18 cellular contexts compared by ENCODE assay signal in the genomic region with DNA sequence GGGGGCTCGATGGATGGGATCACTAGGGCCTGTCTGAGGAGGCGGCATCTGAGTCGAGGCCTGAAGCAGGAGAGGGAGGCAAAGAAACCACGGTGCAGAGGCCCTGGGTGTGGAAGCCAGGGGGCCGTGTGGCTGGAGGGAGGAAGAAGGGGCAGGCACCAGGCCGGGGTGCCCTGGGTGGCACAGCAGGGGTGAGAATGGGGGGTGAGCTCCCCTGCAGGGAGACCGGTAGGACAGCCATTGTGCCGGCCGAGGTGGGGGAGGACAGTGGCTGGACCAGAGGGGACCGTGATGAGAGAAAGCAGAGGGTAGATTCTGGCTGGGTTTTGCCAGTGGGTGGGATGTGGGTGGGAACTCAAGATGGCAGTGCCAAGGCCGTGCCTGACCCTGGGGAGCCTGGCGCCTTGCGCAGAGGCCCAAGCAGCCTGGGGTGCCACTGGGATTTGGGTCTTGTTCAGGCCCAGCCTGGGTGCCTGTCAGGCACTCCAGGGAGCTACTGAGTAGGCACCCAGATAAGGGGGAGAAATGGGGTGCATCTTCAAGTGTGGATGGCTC.
"Had no signal": no experiment of that assay in that cellular context is flagged by ENCODE, and none has a peak within 500 bp of the region (broad histone marks: within the 10 kb centered on the region; RNA-seq: fewer than 3 reads in every experiment).

No MANE protein-coding gene starts in this region.

- H3K4me1 ChIP-seq: gastrocnemius medialis had no signal

- DNase-seq: activated CD4-positive, alpha-beta memory T cell treated with anti-CD3 and anti-CD28 coated beads, Interleukin-2, amount 10 ng/mL, durations not matched to agents 7 days and 5 days; activated effector memory CD4-positive, alpha-beta T cell treated with Interleukin-2 at 50 U/mL for 16 hours; activated naive CD4-positive, alpha-beta T cell treated with anti-CD3 and anti-CD28 coated beads, Interleukin-2, amount 50 U/mL, for 16 hours; activated T-cell treated with anti-CD3 and anti-CD28 coated beads, Interleukin-2, amount 50 U/mL, for 4 hours; caudate nucleus; effector CD4-positive, alpha-beta T cell; gastrocnemius medialis; heart left ventricle; immature natural killer cell; ovary; sigmoid colon; stimulated activated CD4-positive, alpha-beta T cell treated with anti-CD3 and anti-CD28 coated beads, Interleukin-1b, Interleukin-23, amount 100 ng/mL, for 48 hours; T-cell; T1000; uterus; WERI-Rb-1 had no signal

- H3K27me3 ChIP-seq: ovary, uterus had no signal

- ATAC-seq: activated T-cell treated with anti-CD3 and anti-CD28 coated beads, Interleukin-2, amount 50 U/mL, for 4 hours; gastrocnemius medialis; heart left ventricle; T-cell had no signal

- H3K4me1 Mint-ChIP-seq: neural crest cell had no signal

- H3K27ac Mint-ChIP-seq: activated CD4-positive, alpha-beta memory T cell treated with anti-CD3 and anti-CD28 coated beads, Interleukin-2, amount 10 ng/mL, durations not matched to agents 7 days and 5 days; T-cell had no signal

- H3K4me3 Mint-ChIP-seq: activated CD4-positive, alpha-beta memory T cell treated with anti-CD3 and anti-CD28 coated beads, Interleukin-2, amount 10 ng/mL, durations not matched to agents 7 days and 5 days; activated T-cell treated with anti-CD3 and anti-CD28 coated beads, Interleukin-2, amount 50 U/mL, for 4 hours; immature natural killer cell; neural crest cell; T-cell had no signal

- H3K27me3 Mint-ChIP-seq: activated CD4-positive, alpha-beta memory T cell treated with anti-CD3 and anti-CD28 coated beads, Interleukin-2, amount 10 ng/mL, durations not matched to agents 7 days and 5 days; T-cell had no signal

- H3K36me3 ChIP-seq: gastrocnemius medialis, heart left ventricle, ovary, sigmoid colon, uterus, WERI-Rb-1 had no signal

- H3K27ac ChIP-seq: coronary artery, gastrocnemius medialis, heart left ventricle, ovary, sigmoid colon, uterus, WERI-Rb-1 had no signal

- H3K4me3 ChIP-seq: gastrocnemius medialis, ovary, uterus had no signal

- H3K9me3 ChIP-seq: gastrocnemius medialis, ovary, sigmoid colon, uterus had no signal

- H3K9me3 Mint-ChIP-seq: activated T-cell treated with anti-CD3 and anti-CD28 coated beads, Interleukin-2, amount 50 U/mL, for 4 hours had no signal
